ENCODE assay signal across 16 cellular contexts in the genomic region with DNA sequence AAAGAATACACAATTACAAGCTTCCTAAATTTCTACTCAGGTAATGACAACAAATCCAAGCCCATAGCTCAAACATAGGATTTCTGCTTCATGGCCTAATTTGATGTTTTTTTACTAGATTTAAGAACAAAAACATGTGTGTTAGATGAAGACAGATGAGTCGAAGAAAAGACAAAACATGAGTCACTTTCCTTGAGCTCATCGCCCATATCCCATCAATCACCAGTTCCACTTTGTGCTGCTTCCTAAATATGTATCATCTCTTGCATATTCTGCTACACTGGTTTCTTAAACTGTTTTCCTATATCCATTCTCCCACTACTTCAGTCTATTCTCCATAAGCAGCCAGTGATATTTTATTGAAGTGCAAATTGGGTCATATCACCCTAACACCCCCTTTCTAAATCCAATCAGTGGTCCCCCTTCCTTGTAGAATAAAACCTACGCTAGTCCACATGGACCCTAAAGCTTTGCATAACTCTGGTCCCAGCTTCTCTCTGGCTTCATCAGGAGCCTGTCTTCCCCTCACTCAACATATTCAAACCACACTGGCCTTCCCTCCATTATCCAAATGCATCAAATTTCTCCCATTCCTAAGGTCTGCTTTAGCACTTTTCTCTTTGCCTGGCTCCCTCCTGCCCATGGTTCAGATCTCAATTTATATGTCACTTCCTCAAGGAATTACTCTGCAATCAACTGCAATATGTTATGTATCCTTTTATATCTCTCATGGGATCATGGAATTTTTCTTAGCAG.
"Had no signal": no experiment of that assay in that cellular context is flagged by ENCODE, and none has a peak within 500 bp of the region (broad histone marks: within the 10 kb centered on the region; RNA-seq: fewer than 3 reads in every experiment).

No MANE protein-coding gene starts in this region.

- H3K36me3 ChIP-seq: brain microvascular endothelial cell, heart left ventricle, neutrophil, right atrium auricular region, tibial artery, uterus had no signal

- H3K4me3 ChIP-seq: heart left ventricle, right atrium auricular region, skin epidermis, tibial artery, uterus had no signal

- H3K27me3 Mint-ChIP-seq: activated naive CD8-positive, alpha-beta T cell had no signal

- H3K9me3 ChIP-seq: heart left ventricle, neutrophil, right atrium auricular region, tibial artery, uterus had no signal

- H3K9me3 Mint-ChIP-seq: stimulated activated effector memory CD8-positive, alpha-beta T cell treated with anti-CD3 and anti-CD28 coated beads, Interleukin-12 subunit alpha, Interleukin-12 subunit beta, amount 100 ng/mL, for 72 hours had no signal

- H3K27ac ChIP-seq: brain microvascular endothelial cell, heart left ventricle, neutrophil, right atrium auricular region, skin epidermis, tibial artery, uterus had no signal

- H3K27ac Mint-ChIP-seq: activated naive CD8-positive, alpha-beta T cell; stimulated activated effector memory CD8-positive, alpha-beta T cell treated with anti-CD3 and anti-CD28 coated beads, Interleukin-12 subunit alpha, Interleukin-12 subunit beta, amount 100 ng/mL, for 72 hours had no signal

- DNase-seq: amygdala, brain microvascular endothelial cell, cerebellar nuclear complex, dermis blood vessel endothelial cell, foreskin melanocyte, heart left ventricle, midbrain, posterior cingulate gyrus, tibial artery, uterus had no signal

- H3K27me3 ChIP-seq: brain microvascular endothelial cell, heart left ventricle, neutrophil, right atrium auricular region, tibial artery, uterus had no signal

- H3K36me3 Mint-ChIP-seq: activated naive CD8-positive, alpha-beta T cell; stimulated activated effector memory CD8-positive, alpha-beta T cell treated with anti-CD3 and anti-CD28 coated beads, Interleukin-12 subunit alpha, Interleukin-12 subunit beta, amount 100 ng/mL, for 72 hours had no signal

- ATAC-seq: activated CD4-positive, CD25-positive, alpha-beta regulatory T cell treated with anti-CD3 and anti-CD28 coated beads, Interleukin-2, amount 50 U/mL, for 24 hours; heart left ventricle; stimulated activated effector memory CD8-positive, alpha-beta T cell treated with anti-CD3 and anti-CD28 coated beads, Interleukin-12 subunit alpha, Interleukin-12 subunit beta, amount 100 ng/mL, for 72 hours had no signal

- H3K4me1 Mint-ChIP-seq: stimulated activated effector memory CD8-positive, alpha-beta T cell treated with anti-CD3 and anti-CD28 coated beads, Interleukin-12 subunit alpha, Interleukin-12 subunit beta, amount 100 ng/mL, for 72 hours had no signal

- H3K4me1 ChIP-seq: right atrium auricular region, tibial artery, uterus had no signal

- H3K4me3 Mint-ChIP-seq: activated naive CD8-positive, alpha-beta T cell; stimulated activated effector memory CD8-positive, alpha-beta T cell treated with anti-CD3 and anti-CD28 coated beads, Interleukin-12 subunit alpha, Interleukin-12 subunit beta, amount 100 ng/mL, for 72 hours had no signal
